ENCODE assay signal across 32 cellular contexts in genomic region chr22:29487587-29487986, GRCh38. TPM values are rescaled to one million over a fixed set of nuclear protein-coding genes. Genes with fewer than 3 reads are reported as not detected.
"Had no signal": no experiment of that assay in that cellular context is flagged by ENCODE, and none has a peak within 500 bp of the region (broad histone marks: within the 10 kb centered on the region; RNA-seq: fewer than 3 reads in every experiment).

No MANE protein-coding gene starts in this region.

- H3K4me3 Mint-ChIP-seq: naive thymus-derived CD8-positive, alpha-beta T cell; nephron; neural crest cell; stimulated activated naive CD8-positive, alpha-beta T cell treated with anti-CD3 and anti-CD28 coated beads, Interleukin-15, Interleukin-2, amounts not matched to agents 100 ng/mL and 50 ng/mL, for 24 hours had no signal

- H3K4me1 Mint-ChIP-seq: nephron, neural crest cell had no signal

- ATAC-seq: naive thymus-derived CD8-positive, alpha-beta T cell; right lobe of liver; upper lobe of right lung had no signal

- H3K27me3 Mint-ChIP-seq: stimulated activated naive CD8-positive, alpha-beta T cell treated with anti-CD3 and anti-CD28 coated beads, Interleukin-15, Interleukin-2, amounts not matched to agents 100 ng/mL and 50 ng/mL, for 24 hours had no signal

- H3K27ac Mint-ChIP-seq: naive thymus-derived CD8-positive, alpha-beta T cell; nephron; stimulated activated naive CD8-positive, alpha-beta T cell treated with anti-CD3 and anti-CD28 coated beads, Interleukin-15, Interleukin-2, amounts not matched to agents 100 ng/mL and 50 ng/mL, for 24 hours had no signal

- DNase-seq: heart right ventricle; islet precursor cell; left ventricle myocardium inferior; mesenchymal stem cell; naive thymus-derived CD8-positive, alpha-beta T cell; occipital lobe; right lobe of liver; stimulated activated CD4-positive, alpha-beta T cell treated with anti-CD3 and anti-CD28 coated beads, Interleukin-1b, Interleukin-23, amount 100 ng/mL, for 48 hours; stimulated activated CD4-positive, alpha-beta T cell treated with anti-CD3 and anti-CD28 coated beads, Interleukin-2, amount 100 ng/mL, for 48 hours; stimulated activated CD4-positive, alpha-beta T cell treated with anti-CD3 and anti-CD28 coated beads, Interleukin-4, amount 100 ng/mL, for 4 hours; stimulated activated CD8-positive, alpha-beta memory T cell treated with anti-CD3 and anti-CD28 coated beads, Interleukin-4, amount 100 ng/mL, for 48 hours; stimulated activated naive CD4-positive, alpha-beta T cell; tibial artery; trophoblast cell; upper lobe of right lung had no signal

- H3K9me3 Mint-ChIP-seq: naive thymus-derived CD8-positive, alpha-beta T cell; nephron; stimulated activated naive CD8-positive, alpha-beta T cell treated with anti-CD3 and anti-CD28 coated beads, Interleukin-15, Interleukin-2, amounts not matched to agents 100 ng/mL and 50 ng/mL, for 24 hours had no signal

RNA-seq across cellular contexts. Expression of gene NEFH, which starts 7.6 kb away (rescaled TPM):
- total RNA-seq: lung microvascular endothelial cell, smooth muscle cell had no signal

RNA-seq across cellular contexts. Expression of gene RFPL1, which starts 49.2 kb away (rescaled TPM):
- total RNA-seq: heart right ventricle; hepatocyte; kidney epithelial cell; left ventricle myocardium inferior; lower leg skin; lung microvascular endothelial cell; mucosa of gallbladder; naive thymus-derived CD8-positive, alpha-beta T cell; neural crest cell; occipital lobe; osteocyte; posterior vena cava; pulmonary artery endothelial cell; renal cortical epithelial cell; right atrium auricular region; skeletal muscle tissue; smooth muscle cell; subcutaneous adipose tissue; thoracic aorta; upper lobe of right lung had no signal
